ENCODE assay signal across 1 cellular context in genomic region chr2:108825254-108825653, GRCh38.
TF ChIP-seq lines count a peak whose summit lies in the region.

No MANE protein-coding gene starts in this region.

TF ChIP-seq in HepG2, 621 proteins besides CTCF, POLR2A, EP300 and RAD21 (continued from another document):
- TF ChIP-seq GRHL1 (CRISPR knock-in tag; conservative IDR thresholded peaks at IDR 0.05) (no peak), ZNF414 (CRISPR knock-in tag; IDR thresholded peaks at IDR 0.05) (no peak), GTF3A (CRISPR knock-in tag; conservative IDR thresholded peaks at IDR 0.05) (no peak), ZNF780A (CRISPR knock-in tag; IDR thresholded peaks at IDR 0.05) (no peak), REXO4 (CRISPR knock-in tag; IDR thresholded peaks at IDR 0.05; ENCODE audit: borderline replicate concordance) (no peak), ZNF567 (CRISPR knock-in tag; IDR thresholded peaks at IDR 0.05; ENCODE audit: borderline replicate concordance) (no peak), MXI1 (IDR thresholded peaks at IDR 0.05; ENCODE audit: borderline replicate concordance, low read depth, low read length) (no peak), ZBTB42 (CRISPR knock-in tag; IDR thresholded peaks at IDR 0.05) (no peak), MLX (CRISPR knock-in tag; IDR thresholded peaks at IDR 0.05) (no peak), EED (CRISPR knock-in tag; IDR thresholded peaks at IDR 0.05) (no peak), ZNF589 (CRISPR knock-in tag; conservative IDR thresholded peaks at IDR 0.05) (no peak), RNF2 (conservative IDR thresholded peaks at IDR 0.05; ENCODE audit: low read depth) (no peak), ATF6 (CRISPR knock-in tag; conservative IDR thresholded peaks at IDR 0.05) (no peak), ZNF615 (CRISPR knock-in tag; IDR thresholded peaks at IDR 0.05; ENCODE audit: borderline replicate concordance) (no peak), ZNF280B (CRISPR knock-in tag; IDR thresholded peaks at IDR 0.05; ENCODE audit: borderline replicate concordance) (no peak), ZNF576 (CRISPR knock-in tag; IDR thresholded peaks at IDR 0.05) (no peak)
TF ChIP-seq in HepG2: peak in this region for 0.
